ENCODE assay signal across 8 cellular contexts in genomic region chr7:120857558-120858298, GRCh38. TPM values are rescaled to one million over a fixed set of nuclear protein-coding genes. Genes with fewer than 3 reads are reported as not detected.
DNase-seq lines count a peak whose midpoint lies in the region; ATAC-seq and TF ChIP-seq lines count a peak whose summit lies in the region.

A gene with protein sequence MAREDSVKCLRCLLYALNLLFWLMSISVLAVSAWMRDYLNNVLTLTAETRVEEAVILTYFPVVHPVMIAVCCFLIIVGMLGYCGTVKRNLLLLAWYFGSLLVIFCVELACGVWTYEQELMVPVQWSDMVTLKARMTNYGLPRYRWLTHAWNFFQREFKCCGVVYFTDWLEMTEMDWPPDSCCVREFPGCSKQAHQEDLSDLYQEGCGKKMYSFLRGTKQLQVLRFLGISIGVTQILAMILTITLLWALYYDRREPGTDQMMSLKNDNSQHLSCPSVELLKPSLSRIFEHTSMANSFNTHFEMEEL (minus strand): TSS chr7:120858144. CDS start chr7:120856763, 1,381 bp downstream.

- no peaks in the 10 kb centered on the region for H4K20me1 ChIP-seq in neural progenitor cell (ENCODE audit: low read depth)

- H3K4me3 Mint-ChIP-seq in IgD-negative memory B cell (peak within 1 kb of the TSS; percentile 71 to 94 (median 92)), neural progenitor cell (peak within 1 kb of the TSS; percentile 95)

- peaks cover 25% of the 10 kb centered on the region for H3F3A ChIP-seq in neural progenitor cell (ENCODE audit: low read depth)

- ATAC-seq in GM21786 (IDR thresholded peaks at IDR 0.05; ENCODE audit: unreplicated experiment) (peak; percentile 68), upper lobe of right lung (peak; percentile 95)

- H3K4me3 ChIP-seq in neural progenitor cell (peak within 1 kb of the TSS; percentile 86), upper lobe of right lung (peak within 1 kb of the TSS; percentile 68)

- H3K27me3 Mint-ChIP-seq in IgD-negative memory B cell = peaks cover 50% of the 10 kb centered on the region
- peaks cover 7% of the 10 kb centered on the region for H3K27me3 Mint-ChIP-seq in neural progenitor cell (ENCODE audit: insufficient read depth, low read depth)

- DNase-seq in GDM1 (lab: John Stamatoyannopoulos, UW) (peak; percentile 38), RPMI7951 (ENCODE audit: low read depth) (peak; percentile 78), germinal center (ENCODE audit: low spot score) (peak; percentile 78), neural progenitor cell (ENCODE audit: low spot score) (peak; percentile 95), upper lobe of right lung (peak; percentile 93)
- DNase-seq in activated naive CD4-positive, alpha-beta T cell treated with anti-CD3 and anti-CD28 coated beads, Interleukin-2, amount 50 U/mL, for 16 hours = peak; percentile 50

- H3K27me3 ChIP-seq in neural progenitor cell (peaks cover 6% of the 10 kb centered on the region), upper lobe of right lung (no peaks in the 10 kb centered on the region)

- H3K27ac Mint-ChIP-seq in IgD-negative memory B cell (no peak within 1 kb of the TSS), neural progenitor cell (peak within 1 kb of the TSS; percentile 96)

- H3K9me3 Mint-ChIP-seq in IgD-negative memory B cell (no peaks in the 10 kb centered on the region), neural progenitor cell (no peaks in the 10 kb centered on the region)

- no peaks in the 10 kb centered on the region for H3K36me3 ChIP-seq in neural progenitor cell
- no peaks in the 10 kb centered on the region for H3K36me3 ChIP-seq in upper lobe of right lung

- no peaks in the 10 kb centered on the region for H3K36me3 Mint-ChIP-seq in IgD-negative memory B cell
- peaks cover 4% of the 10 kb centered on the region for H3K36me3 Mint-ChIP-seq in neural progenitor cell

- TF ChIP-seq CTCF in neural progenitor cell (IDR thresholded peaks at IDR 0.05) (peak; percentile 64), upper lobe of right lung (IDR thresholded peaks at IDR 0.05) (peak; percentile 81)

- H3K4me1 ChIP-seq in neural progenitor cell (peaks cover 9% of the 10 kb centered on the region), upper lobe of right lung (peaks cover 8% of the 10 kb centered on the region)

- H3K79me2 ChIP-seq in neural progenitor cell (ENCODE audit: low read depth) = no peaks in the 10 kb centered on the region

- intact Hi-C loops in upper lobe of right lung (cut with DNase I) = no loop called here

- H3K4me2 ChIP-seq in neural progenitor cell = peak within 1 kb of the TSS; percentile 83

- H3K27ac ChIP-seq in neural progenitor cell (peak within 1 kb of the TSS; percentile 97), upper lobe of right lung (peak within 1 kb of the TSS; percentile 86)

- H3K9ac ChIP-seq in neural progenitor cell = peak within 1 kb of the TSS; percentile 63

- no peaks in the 10 kb centered on the region for H3K9me3 ChIP-seq in neural progenitor cell (ENCODE audit: low read depth)
- no peaks in the 10 kb centered on the region for H3K9me3 ChIP-seq in upper lobe of right lung

- peaks cover 9 to 12% (median 11%) of the 10 kb centered on the region in 3 donors for H3K4me1 Mint-ChIP-seq in IgD-negative memory B cell
- H3K4me1 Mint-ChIP-seq in neural progenitor cell = peaks cover 20% of the 10 kb centered on the region

- peak within 1 kb of the TSS; percentile 97 for H2AFZ ChIP-seq in neural progenitor cell (replicated peaks)

RNA-seq across cellular contexts. Expression of the gene that starts here (rescaled TPM):
- not detected for polyA plus RNA-seq in IgD-negative memory B cell
- 2.3 and 2.9 TPM in 2 replicates for total RNA-seq in RPMI7951 (2014; rRNA removed; shearing (Covaris generic))
- total RNA-seq in neural progenitor cell (ENCODE audit: low replicate concordance) (17.3 and 26.7 TPM in 2 replicates), upper lobe of right lung (51.8 TPM)

Comparison
In these comparisons a context has a peak if more than half of its experiments do, and no peak if none do; other contexts are left out.
1. Peak in every context shown above with its lines: DNase-seq, ATAC-seq, H3K4me3 ChIP-seq and H3K27ac ChIP-seq.
2. DNase-seq: peak in every context shown above with its lines; median percentile 95 in neural progenitor cell; 93 in upper lobe of right lung; 78 in RPMI7951; 78 in germinal center; 50 in activated naive CD4-positive, alpha-beta T cell treated with anti-CD3 and anti-CD28 coated beads, Interleukin-2, amount 50 U/mL, for 16 hours; 38 in GDM1.